Comparison of ENCODE assay signal across 19 cellular contexts in genomic region chr18:36308711-36309435, GRCh38. TPM values are rescaled to one million over a fixed set of nuclear protein-coding genes. Genes with fewer than 3 reads are reported as not detected.
DNase-seq lines count a peak whose midpoint lies in the region; ATAC-seq and TF ChIP-seq lines count a peak whose summit lies in the region.
"Had no signal": no experiment of that assay in that cellular context is flagged by ENCODE, and none has a peak within 500 bp of the region (broad histone marks: within the 10 kb centered on the region; RNA-seq: fewer than 3 reads in every experiment).

No MANE protein-coding gene starts in this region.

- peak overlapping the region; percentile 47 for H2BK5ac ChIP-seq in trophoblast cell (ENCODE audit: low read depth, low read length, poor library complexity)

- peak overlapping the region; percentile 42 for H2AFZ ChIP-seq in trophoblast cell (ENCODE audit: insufficient read depth, low read length, poor library complexity)

- peak overlapping the region; percentile 89 for H2BK12ac ChIP-seq in trophoblast cell (ENCODE audit: low read length)

- peak overlapping the region; percentile 65 for H2BK120ac ChIP-seq in trophoblast cell (ENCODE audit: insufficient read depth, low read length, poor library complexity)

- BruUV-seq in Calu3 (replicated peaks; lab: Mats Ljungman, UMichigan) = no TSS peak

- H3K4me1 ChIP-seq in RWPE2 (ENCODE audit: insufficient read depth, poor library complexity, severe bottlenecking) (peaks cover 61% of the 10 kb centered on the region), trophoblast cell (ENCODE audit: control insufficient read depth in 1 of 2, insufficient read depth in 2 of 2, low read length in 2 of 2) (peaks cover 28 to 41% of the 10 kb centered on the region in 2 experiments)
- H3K4me1 ChIP-seq: BE2C, gastroesophageal sphincter had no signal

- H3K27me3 Mint-ChIP-seq in Calu3 (ENCODE audit: unreplicated experiment) = peaks cover 25% of the 10 kb centered on the region

- H3K23ac ChIP-seq in trophoblast cell (ENCODE audit: low read length) = no peak overlapping the region

- peak overlapping the region; percentile 28 for H3K4ac ChIP-seq in trophoblast cell (ENCODE audit: low read depth, low read length)

- CTCF ChIA-PET in Calu3 (lab: Charles Lee) = interaction anchor here (0.7 to 1.4 kb wide), 6 partner anchors 11 to 65 kb away, joined by 3 to 9 read pairs (median 3); partner anchors contain the start of gene FHOD3

- H3K27me3 ChIP-seq in RWPE2 (ENCODE audit: insufficient read depth, poor library complexity, severe bottlenecking) = no peaks in the 10 kb centered on the region
- H3K27me3 ChIP-seq in trophoblast cell (ENCODE audit: insufficient read depth, low read length) = no peaks in the 10 kb centered on the region
- H3K27me3 ChIP-seq: BE2C, gastroesophageal sphincter had no signal

- H4K91ac ChIP-seq in trophoblast cell (ENCODE audit: low read depth, low read length) = peak overlapping the region; percentile 85

- H4K12ac ChIP-seq in trophoblast cell (ENCODE audit: low read depth, low read length) = no peak overlapping the region

- H3K36me3 Mint-ChIP-seq in Calu3 (ENCODE audit: insufficient read depth, unreplicated experiment) = peaks cover 5% of the 10 kb centered on the region
- H3K36me3 Mint-ChIP-seq: activated naive CD8-positive, alpha-beta T cell treated with anti-CD3 and anti-CD28 coated beads for 36 hours; IgD-negative memory B cell had no signal

- intact Hi-C loops in Calu3 (cut with micrococcal nuclease; ENCODE audit: unreplicated experiment) = no loop called here

- peaks cover 10% of the 10 kb centered on the region for H3K79me1 ChIP-seq in trophoblast cell (ENCODE audit: low read length)

- ATAC-seq in RWPE2 (ENCODE audit: low read depth) = no peak
- ATAC-seq: gastroesophageal sphincter had no signal

- peak overlapping the region; percentile 95 for H2AK5ac ChIP-seq in trophoblast cell (ENCODE audit: low read length)

- H3K14ac ChIP-seq in trophoblast cell (ENCODE audit: low read length) = peak overlapping the region; percentile 0

- no peak for TF ChIP-seq CTCF in Calu3 (IDR thresholded peaks at IDR 0.05; ENCODE audit: unreplicated experiment)
- no peak for TF ChIP-seq CTCF in RWPE2 (IDR thresholded peaks at IDR 0.05; ENCODE audit: poor library complexity, severe bottlenecking)

- peak overlapping the region; percentile 55 for H3K4me2 ChIP-seq in trophoblast cell (ENCODE audit: low read length)

- H3K27ac Mint-ChIP-seq in Calu3 (ENCODE audit: unreplicated experiment) = peak overlapping the region; percentile 84
- H3K27ac Mint-ChIP-seq: activated naive CD8-positive, alpha-beta T cell treated with anti-CD3 and anti-CD28 coated beads for 36 hours; activated T-cell treated with anti-CD3 and anti-CD28 coated beads, Interleukin-2, amount 50 U/mL, for 24 hours; IgD-negative memory B cell; nephron progenitor cell had no signal

- H3K4me3 ChIP-seq in RWPE2 (ENCODE audit: severe bottlenecking) = no peak overlapping the region
- H3K4me3 ChIP-seq in trophoblast cell (ENCODE audit: low read depth, low read length) = no peak overlapping the region
- H3K4me3 ChIP-seq: gastroesophageal sphincter had no signal

- no peaks in the 10 kb centered on the region for H3K9me3 ChIP-seq in RWPE2 (ENCODE audit: severe bottlenecking)
- H3K9me3 ChIP-seq in trophoblast cell (ENCODE audit: insufficient read depth, low read depth, low read length) = no peaks in the 10 kb centered on the region
- H3K9me3 ChIP-seq: BE2C, gastroesophageal sphincter had no signal

- no peak overlapping the region for H3K9ac ChIP-seq in trophoblast cell (ENCODE audit: low read length)

- peak overlapping the region; percentile 10 for H3K18ac ChIP-seq in trophoblast cell (ENCODE audit: low read length)

- H4K8ac ChIP-seq in trophoblast cell (ENCODE audit: low read depth, low read length) = peak overlapping the region; percentile 47

- H3K27ac ChIP-seq in RWPE2 (ENCODE audit: poor library complexity, severe bottlenecking) (peak overlapping the region; percentile 99), trophoblast cell (ENCODE audit: low read depth, low read length) (peak overlapping the region; percentile 89)
- H3K27ac ChIP-seq: gastroesophageal sphincter had no signal

- H3K36me3 ChIP-seq in RWPE2 (ENCODE audit: low read depth) (no peaks in the 10 kb centered on the region), trophoblast cell (ENCODE audit: control insufficient read depth in 1 of 2, insufficient read depth in 2 of 2, low read length in 2 of 2) (peaks cover 0 to 2% of the 10 kb centered on the region in 2 experiments)
- H3K36me3 ChIP-seq: BE2C, gastroesophageal sphincter had no signal

- peak overlapping the region; percentile 64 for H3K4me3 Mint-ChIP-seq in Calu3 (ENCODE audit: low read depth, unreplicated experiment)
- H3K4me3 Mint-ChIP-seq: activated naive CD8-positive, alpha-beta T cell treated with anti-CD3 and anti-CD28 coated beads for 36 hours; activated T-cell treated with anti-CD3 and anti-CD28 coated beads, Interleukin-2, amount 50 U/mL, for 24 hours; IgD-negative memory B cell; nephron progenitor cell had no signal

- no peak for DNase-seq in Calu3
- DNase-seq in RWPE2 (ENCODE audit: low spot score) = no peak
- DNase-seq in dermis blood vessel endothelial cell = peak; percentile 7
- no peak for DNase-seq in trophoblast cell
- no peak for DNase-seq in activated CD4-positive, alpha-beta T cell treated with anti-CD3 and anti-CD28 coated beads for 1 hour
- no peak for DNase-seq in kidney glomerular epithelial cell (lab: John Stamatoyannopoulos, UW)
- DNase-seq in NCI-H1048 (lab: John Stamatoyannopoulos, UW) = no peak
- no peak for DNase-seq in anterior cingulate cortex (lab: John Stamatoyannopoulos, UW)
- DNase-seq: activated CD4-positive, alpha-beta T cell treated with anti-CD3 and anti-CD28 coated beads, Interleukin-2, amount 50 U/mL, for 48 hours; activated naive CD8-positive, alpha-beta T cell treated with anti-CD3 and anti-CD28 coated beads for 36 hours; activated T-cell treated with anti-CD3 and anti-CD28 coated beads, Interleukin-2, amount 50 U/mL, for 24 hours; NCI-H1092; NCI-H69; nephron progenitor cell; OCI-M1; stimulated activated CD4-positive, alpha-beta T cell treated with anti-CD3 and anti-CD28 coated beads, Interleukin-2, amount 100 ng/mL, for 24 hours had no signal

- no CpG with 5 or more reads among the region's 7 CpGs for WGBS in trophoblast cell (ENCODE audit: extremely low coverage, insufficient coverage, insufficient read length)

- H3K79me2 ChIP-seq in trophoblast cell (ENCODE audit: control insufficient read depth, insufficient read depth, low read length, poor library complexity) = no peaks in the 10 kb centered on the region

- no peaks in the 10 kb centered on the region for H3K9me3 Mint-ChIP-seq in Calu3 (ENCODE audit: low read depth, unreplicated experiment)
- H3K9me3 Mint-ChIP-seq: activated naive CD8-positive, alpha-beta T cell treated with anti-CD3 and anti-CD28 coated beads for 36 hours; activated T-cell treated with anti-CD3 and anti-CD28 coated beads, Interleukin-2, amount 50 U/mL, for 24 hours; IgD-negative memory B cell; nephron progenitor cell had no signal

- peaks cover 41% of the 10 kb centered on the region for H3K4me1 Mint-ChIP-seq in Calu3 (ENCODE audit: low read depth, unreplicated experiment)
- H3K4me1 Mint-ChIP-seq: activated naive CD8-positive, alpha-beta T cell treated with anti-CD3 and anti-CD28 coated beads for 36 hours; IgD-negative memory B cell had no signal

RNA-seq across cellular contexts. Expression of gene FHOD3, which starts 11.4 kb away (rescaled TPM):
- total RNA-seq in Calu3 (2022) = 1.4 and 2.9 TPM in 2 replicates
- 0.14 and 0.34 TPM in 2 replicates for total RNA-seq in dermis blood vessel endothelial cell
- 47.0 and 54.5 TPM in 2 replicates for polyA plus RNA-seq in trophoblast cell (2013)
- total RNA-seq: activated naive CD8-positive, alpha-beta T cell treated with anti-CD3 and anti-CD28 coated beads for 36 hours had no signal
- polyA plus RNA-seq: IgD-negative memory B cell had no signal
